Comparison of ENCODE assay signal across 8 cellular contexts in genomic region chr16:67030221-67030962, GRCh38. TPM values are rescaled to one million over a fixed set of nuclear protein-coding genes. Genes with fewer than 3 reads are reported as not detected.
DNase-seq lines count a peak whose midpoint lies in the region; ATAC-seq, FAIRE-seq and TF ChIP-seq lines count a peak whose summit lies in the region.

No MANE protein-coding gene starts in this region.

- peaks cover 6 to 61% (median 51%) of the 10 kb centered on the region in 4 donors for H3K4me1 Mint-ChIP-seq in naive thymus-derived CD8-positive, alpha-beta T cell

- peaks cover 3% of the 10 kb centered on the region for H3K4me1 ChIP-seq in BE2C
- H3K4me1 ChIP-seq in colonic mucosa = peaks cover 5% of the 10 kb centered on the region

- POLR2A ChIA-PET in naive thymus-derived CD8-positive, alpha-beta T cell (lab: Charles Lee) = interaction anchor here (0.6 to 3.1 kb wide), 11 partner anchors 12 to 131 kb away, joined by 3 to 26 read pairs (median 6); partner anchors contain the start of genes PHAF1 and TRADD

- no peak for ATAC-seq in naive thymus-derived CD8-positive, alpha-beta T cell

- peak overlapping the region; percentile 87 for H3K4me3 ChIP-seq in BE2C (ENCODE audit: low read depth, low read length)
- peak overlapping the region; percentile 99 for H3K4me3 ChIP-seq in colonic mucosa

- peak overlapping the region; percentile 92 for H3K27ac ChIP-seq in KOPT-K1 (ENCODE audit: low read depth, low read length, poor library complexity, severe bottlenecking)
- peak overlapping the region; percentile 100 for H3K27ac ChIP-seq in colonic mucosa

- peak overlapping the region in 9 of 10 donors; percentile 77 to 93 (median 88) for H3K27ac Mint-ChIP-seq in naive thymus-derived CD8-positive, alpha-beta T cell

- H3K9me3 ChIP-seq in BE2C (no peaks in the 10 kb centered on the region), KOPT-K1 (ENCODE audit: insufficient read depth, low read length, poor library complexity, severe bottlenecking) (no peaks in the 10 kb centered on the region), colonic mucosa (no peaks in the 10 kb centered on the region)

- no peaks in the 10 kb centered on the region for H3K27me3 Mint-ChIP-seq in naive thymus-derived CD8-positive, alpha-beta T cell

- peaks cover 0 to 34% (median 5%) of the 10 kb centered on the region in 3 donors for H3K36me3 Mint-ChIP-seq in naive thymus-derived CD8-positive, alpha-beta T cell

- no peak for FAIRE-seq in GM12892 (lab: Jason Lieb, UNC)

- no peaks in the 10 kb centered on the region for H3K9me3 Mint-ChIP-seq in naive thymus-derived CD8-positive, alpha-beta T cell

- DNase-seq in BE2C (no peak), colonic mucosa (no peak), SKM-1 (lab: John Stamatoyannopoulos, UW; ENCODE audit: unreplicated experiment) (no peak), GM12892 (ENCODE audit: insufficient read length) (no peak), foreskin melanocyte (no peak)
- no peak for DNase-seq in naive thymus-derived CD8-positive, alpha-beta T cell
- DNase-seq in stimulated activated CD4-positive, alpha-beta T cell treated with anti-CD3 and anti-CD28 coated beads, Interleukin-2, amount 100 ng/mL, for 48 hours = no peak

- TF ChIP-seq CTCF in BE2C (IDR thresholded peaks at IDR 0.05; ENCODE audit: low read depth, low read length) (no peak), colonic mucosa (IDR thresholded peaks at IDR 0.05) (no peak)

- intact Hi-C loops in colonic mucosa (cut with DNase I) = no loop called here

- peak overlapping the region; percentile 81 to 95 for H3K9ac ChIP-seq in colonic mucosa (ENCODE audit: low read depth in 2 of 2, low read length in 2 of 2)

- peaks cover 31% of the 10 kb centered on the region for H3K36me3 ChIP-seq in BE2C
- H3K36me3 ChIP-seq in KOPT-K1 (ENCODE audit: insufficient read depth, low read length) = peaks cover 48% of the 10 kb centered on the region
- H3K36me3 ChIP-seq in colonic mucosa = no peaks in the 10 kb centered on the region

- no peak for TF ChIP-seq POLR2A in GM12892 (IDR thresholded peaks at IDR 0.05; ENCODE audit: low read depth, low read length)

- H3K27me3 ChIP-seq in BE2C (no peaks in the 10 kb centered on the region), colonic mucosa (no peaks in the 10 kb centered on the region)

- peak overlapping the region; percentile 80 to 93 (median 90) for H3K4me3 Mint-ChIP-seq in naive thymus-derived CD8-positive, alpha-beta T cell

RNA-seq across cellular contexts. Expression of gene CBFB, which starts 1.4 kb away (rescaled TPM):
- polyA plus RNA-seq in BE2C (2012; ENCODE audit: insufficient read depth, insufficient read length, low read depth) = 51.0 TPM
- 10 to 100 TPM; 41.5 TPM for total RNA-seq in colonic mucosa
- total RNA-seq in naive thymus-derived CD8-positive, alpha-beta T cell = 10 to 100 TPM; 91.4 to 95.0 TPM
- polyA plus RNA-seq in naive thymus-derived CD8-positive, alpha-beta T cell = 10 to 100 TPM; 61.2 to 79.8 (median 73.5) TPM
- polyA plus RNA-seq in GM12892 (2012; ENCODE audit: missing spikeins) = 41.0 TPM

RNA-seq across cellular contexts. Expression of gene CES4A, which starts 42.0 kb away (rescaled TPM):
- not detected for polyA plus RNA-seq in BE2C (2012; ENCODE audit: insufficient read depth, insufficient read length, low read depth)
- 1 to 10 TPM; 5.9 to 7.8 TPM for total RNA-seq in colonic mucosa
- total RNA-seq in naive thymus-derived CD8-positive, alpha-beta T cell = 10 to 100 TPM; 10.0 to 13.7 TPM
- 1 to 10 TPM in 2 of 3 donors, under 1 TPM in 1; 0.83 to 2.4 (median 1.5) TPM for polyA plus RNA-seq in naive thymus-derived CD8-positive, alpha-beta T cell
- polyA plus RNA-seq in GM12892 (2012; ENCODE audit: missing spikeins) = 2.4 TPM
